7 cellular contexts compared by ENCODE assay signal in the genomic region with DNA sequence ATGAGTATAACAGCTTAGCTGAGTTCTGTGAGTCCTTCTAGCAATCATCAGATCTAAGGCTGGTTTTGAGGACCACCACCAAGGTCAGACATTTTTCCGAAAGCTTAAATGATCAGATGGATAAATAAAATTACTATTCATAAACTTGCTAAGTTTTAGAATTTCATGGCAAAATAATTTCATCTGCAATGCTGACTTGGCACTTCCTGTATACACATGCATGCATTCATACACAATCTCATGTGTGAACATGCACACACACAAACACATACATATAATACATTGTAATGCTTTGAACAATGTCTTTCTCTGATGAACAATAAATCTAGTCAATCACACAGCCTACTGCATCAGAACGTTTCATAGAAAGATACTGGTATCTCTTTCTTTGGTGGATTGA.
"Had no signal": no experiment of that assay in that cellular context is flagged by ENCODE, and none has a peak within 500 bp of the region (broad histone marks: within the 10 kb centered on the region; RNA-seq: fewer than 3 reads in every experiment).

No MANE protein-coding gene starts in this region.

- H3K9ac ChIP-seq: KMS-11 had no signal

- H3K27ac ChIP-seq: HL-60, KMS-11 had no signal

- FAIRE-seq: HTR-8/SVneo had no signal

- DNase-seq: Karpas-422, Kasumi-1, KBM-7, KG1 had no signal

- H3K4me2 ChIP-seq: KMS-11 had no signal
